In the genomic region with DNA sequence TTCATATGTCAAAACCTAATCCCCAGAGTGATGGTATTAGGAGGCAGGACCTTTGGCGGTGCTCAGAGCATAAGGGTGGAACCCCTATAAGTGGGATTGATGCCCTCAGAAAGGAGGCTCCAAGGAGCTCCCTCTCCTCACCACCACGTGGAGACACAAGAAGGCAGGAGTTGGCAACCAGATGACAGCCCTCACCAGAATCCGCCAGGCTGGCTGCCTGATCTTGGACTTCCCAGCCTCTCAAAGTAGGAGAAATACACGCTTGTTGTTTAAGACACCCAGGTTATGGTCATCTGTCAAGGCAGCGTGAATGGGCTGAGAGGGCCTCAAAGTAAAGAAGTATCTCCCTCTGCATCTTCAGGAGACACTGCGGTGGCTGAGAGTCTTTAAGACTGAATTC, we compare ENCODE assay signal across 23 cellular contexts.
DNase-seq lines count a peak whose midpoint lies in the region; ATAC-seq and TF ChIP-seq lines count a peak whose summit lies in the region.
"Had no signal": no experiment of that assay in that cellular context is flagged by ENCODE, and none has a peak within 500 bp of the region (broad histone marks: within the 10 kb centered on the region; RNA-seq: fewer than 3 reads in every experiment).

No MANE protein-coding gene starts in this region.

- DNase-seq in cardiac septum (ENCODE audit: low spot score) (peak; percentile 66), heart right ventricle (no peak), left lobe of liver (ENCODE audit: low spot score) (peak; percentile 22), sigmoid colon (peak; percentile 35), NCI-H1105 treated with DMSO at 0.1 percent for 48 hours (lab: John Stamatoyannopoulos, UW) (no peak)
- no peak for DNase-seq in naive thymus-derived CD8-positive, alpha-beta T cell
- DNase-seq: 8988T; ACHN; AML-193; BE2C; Calu3; CD4-positive, alpha-beta T cell; CD8-positive, alpha-beta memory T cell; DMS53; DMS79 treated with DMSO at 0.1 percent for 48 hours; GF-D8; GOT3; HFFc6 had no signal

- WGBS in heart right ventricle, 2 donors: 90 to 98% methylated on average over 6 of the region's 6 CpGs
- WGBS in sigmoid colon, 2 donors: 87 to 96% methylated on average over 6 of the region's 6 CpGs

- TF ChIP-seq POLR2A in sigmoid colon (IDR thresholded peaks at IDR 0.05): no peak

- peaks cover 0 to 2% (median 0%) of the 10 kb centered on the region in 9 donors for H3K9me3 Mint-ChIP-seq in naive thymus-derived CD8-positive, alpha-beta T cell
- H3K9me3 Mint-ChIP-seq: CD4-positive, alpha-beta T cell; HFFc6 had no signal

- no peak for ATAC-seq in heart right ventricle
- ATAC-seq in left lobe of liver: no peak
- ATAC-seq in HG02763 (IDR thresholded peaks at IDR 0.05; ENCODE audit: unreplicated experiment): no peak
- ATAC-seq in naive thymus-derived CD8-positive, alpha-beta T cell: no peak

- no peak overlapping the region for H3K4me3 ChIP-seq in heart right ventricle
- H3K4me3 ChIP-seq in sigmoid colon: no peak overlapping the region
- H3K4me3 ChIP-seq: A549; BLaER1 treated with 17β-estradiol and CSF1 and Interleukin-3, amounts not matched to agents 10 nM and 100 nM; HAP-1 had no signal

- no peak for TF ChIP-seq EP300 in sigmoid colon (IDR thresholded peaks at IDR 0.05)

- H3K9me3 ChIP-seq in heart right ventricle (peaks cover 0 to 3% (median 0%) of the 10 kb centered on the region in 11 donors), sigmoid colon (no peaks in the 10 kb centered on the region)
- H3K9me3 ChIP-seq: A549, BE2C, HAP-1 had no signal

- H3K27ac ChIP-seq in heart right ventricle (no peak overlapping the region), sigmoid colon (no peak overlapping the region)
- H3K27ac ChIP-seq: A549; BLaER1 treated with 17β-estradiol and CSF1 and Interleukin-3, amounts not matched to agents 10 nM and 100 nM had no signal

- H3K4me1 Mint-ChIP-seq in naive thymus-derived CD8-positive, alpha-beta T cell: peaks cover 0 to 8% (median 3%) of the 10 kb centered on the region in 4 donors
- H3K4me1 Mint-ChIP-seq: CD8-positive, alpha-beta memory T cell had no signal

- peaks cover 0 to 31% (median 14%) of the 10 kb centered on the region in 5 donors for H3K27me3 Mint-ChIP-seq in naive thymus-derived CD8-positive, alpha-beta T cell

- H3K27me3 ChIP-seq in heart right ventricle: no peaks in the 10 kb centered on the region
- no peaks in the 10 kb centered on the region for H3K27me3 ChIP-seq in sigmoid colon
- H3K27me3 ChIP-seq: BE2C had no signal

- H3K4me1 ChIP-seq in heart right ventricle (peaks cover 0 to 11% (median 6%) of the 10 kb centered on the region in 9 donors), sigmoid colon (no peaks in the 10 kb centered on the region)
- H3K4me1 ChIP-seq: A549, BE2C, HAP-1 had no signal

- H3K27ac Mint-ChIP-seq in naive thymus-derived CD8-positive, alpha-beta T cell: no peak overlapping the region
- H3K27ac Mint-ChIP-seq: CD4-positive, alpha-beta T cell; CD8-positive, alpha-beta memory T cell; HFFc6 had no signal

- peaks cover 0 to 94% (median 28%) of the 10 kb centered on the region in 9 donors for H3K36me3 ChIP-seq in heart right ventricle
- peaks cover 0 to 29% (median 12%) of the 10 kb centered on the region in 4 donors for H3K36me3 ChIP-seq in sigmoid colon
- H3K36me3 ChIP-seq: BE2C had no signal

- intact Hi-C loops in cardiac septum (cut with DNase I) (no loop called here), heart right ventricle (cut with DNase I) (loop anchor here in 1 of 10 donors (10.0 kb wide), 2 partner anchors 59 to 129 kb away; no protein-coding TSS in a partner anchor), sigmoid colon (cut with DNase I) (no loop called here)

- no peak overlapping the region for H3K4me3 Mint-ChIP-seq in naive thymus-derived CD8-positive, alpha-beta T cell
- H3K4me3 Mint-ChIP-seq: CD14-positive monocyte; CD4-positive, alpha-beta T cell; CD8-positive, alpha-beta memory T cell; HFFc6 had no signal

- no peak for TF ChIP-seq CTCF in heart right ventricle (IDR thresholded peaks at IDR 0.05)
- TF ChIP-seq CTCF in sigmoid colon (IDR thresholded peaks at IDR 0.05): no peak

- POLR2A ChIA-PET in naive thymus-derived CD8-positive, alpha-beta T cell (lab: Charles Lee): no interaction called here

- no peaks in the 10 kb centered on the region for H3K36me3 Mint-ChIP-seq in naive thymus-derived CD8-positive, alpha-beta T cell
- H3K36me3 Mint-ChIP-seq: CD8-positive, alpha-beta memory T cell had no signal

Comparison
In these comparisons a context has a peak if more than half of its experiments do, and no peak if none do; other contexts are left out.
1. DNase-seq: peak in cardiac septum (single experiment), left lobe of liver (single experiment) and sigmoid colon (single experiment); none in heart right ventricle (0 of 2), NCI-H1105 treated with DMSO at 0.1 percent for 48 hours (single experiment) and naive thymus-derived CD8-positive, alpha-beta T cell (0 of 10).